ENCODE assay signal across 22 cellular contexts in genomic region chr1:208850441-208850840, GRCh38.
"Had no signal": no experiment of that assay in that cellular context is flagged by ENCODE, and none has a peak within 500 bp of the region (broad histone marks: within the 10 kb centered on the region; RNA-seq: fewer than 3 reads in every experiment).

No MANE protein-coding gene starts in this region.

- ATAC-seq: activated CD4-positive, alpha-beta T cell treated with anti-CD3 and anti-CD28 coated beads for 36 hours; activated T-cell treated with anti-CD3 and anti-CD28 coated beads, Interleukin-2, amount 50 U/mL, for 72 hours; K562; T-cell had no signal

- H3K27ac ChIP-seq: adrenal gland, SK-N-MC, VCaP had no signal

- H3K9me3 ChIP-seq: adrenal gland had no signal

- H3K4me1 ChIP-seq: adrenal gland had no signal

- H3K4me3 ChIP-seq: adrenal gland, K562, SK-N-MC had no signal

- H3K27me3 ChIP-seq: adrenal gland had no signal

- H3K36me3 ChIP-seq: adrenal gland had no signal

- DNase-seq: activated CD4-positive, alpha-beta memory T cell treated with anti-CD3 and anti-CD28 coated beads, Interleukin-2, amount 10 ng/mL, durations not matched to agents 7 days and 5 days; activated CD4-positive, alpha-beta T cell treated with anti-CD3 and anti-CD28 coated beads for 36 hours; activated CD4-positive, alpha-beta T cell treated with anti-CD3 and anti-CD28 coated beads, Interleukin-2, amount 50 U/mL, for 1 hour; activated naive CD4-positive, alpha-beta T cell treated with anti-CD3 and anti-CD28 coated beads, Interleukin-2, amount 50 U/mL, for 16 hours; activated naive CD8-positive, alpha-beta T cell treated with anti-CD3 and anti-CD28 coated beads, Interleukin-2, amount 10 ng/mL, durations not matched to agents 7 days and 5 days; activated T-cell treated with anti-CD3 and anti-CD28 coated beads for 4 hours; activated T-cell treated with anti-CD3 and anti-CD28 coated beads, Interleukin-2, amount 50 U/mL, for 72 hours; adrenal gland; anterior cingulate cortex; caudate nucleus; Karpas-422; NCI-H1048; NCI-H1694 treated with DMSO at 0.1 percent for 48 hours; NCI-H2029 treated with DMSO at 0.1 percent for 48 hours; NCI-H748 treated with DMSO at 0.1 percent for 48 hours; SIG-M5; T-cell; T-helper 2 cell; T1000 had no signal
